18 cellular contexts compared by ENCODE assay signal in the genomic region with DNA sequence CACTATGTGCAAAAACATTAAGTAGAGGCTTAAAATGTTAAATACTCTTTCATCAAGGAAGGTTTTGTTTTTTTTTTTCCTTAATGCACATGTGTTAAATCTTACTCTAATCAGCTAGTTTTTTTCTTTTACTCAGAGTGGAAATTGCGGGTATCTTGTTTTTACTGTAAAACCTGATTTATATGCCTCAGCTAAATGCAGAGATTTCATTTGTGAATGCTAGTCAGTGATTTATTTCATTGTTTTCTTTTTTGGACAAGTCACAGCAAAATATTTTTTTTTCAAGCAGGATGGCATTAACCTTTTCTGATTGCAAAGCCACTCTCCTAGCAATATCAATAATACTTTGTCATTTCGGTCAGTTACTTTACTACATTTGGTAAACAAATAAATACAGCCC.
DNase-seq lines count a peak whose midpoint lies in the region; ATAC-seq, FAIRE-seq and TF ChIP-seq lines count a peak whose summit lies in the region.
"Had no signal": no experiment of that assay in that cellular context is flagged by ENCODE, and none has a peak within 500 bp of the region (broad histone marks: within the 10 kb centered on the region; RNA-seq: fewer than 3 reads in every experiment).

No MANE protein-coding gene starts in this region.

- FAIRE-seq in endothelial cell of umbilical vein (lab: Jason Lieb, UNC), result no peak
- FAIRE-seq: A549, GM12892, GM19239 had no signal

- H3K4me1 ChIP-seq in HEK293 (ENCODE audit: control insufficient read depth, insufficient read depth, low read length) (peaks cover 28% of the 10 kb centered on the region), endothelial cell of umbilical vein (ENCODE audit: control insufficient read depth, extremely low read depth, insufficient read depth, low read length) (peaks cover 8% of the 10 kb centered on the region), neuronal stem cell (ENCODE audit: control insufficient read depth in 2 of 2, insufficient read depth in 1 of 2, low read depth in 1 of 2, low read length in 2 of 2) (peaks cover 0 to 5% of the 10 kb centered on the region in 2 donors)

- intact Hi-C loops in endothelial cell of umbilical vein (cut with micrococcal nuclease), result no loop called here

- no peak overlapping the region for H2BK15ac ChIP-seq in neuronal stem cell (ENCODE audit: low read length)

- POLR2A ChIA-PET in HEK293 (lab: Yijun Ruan, JAX) (no interaction called here), endothelial cell of umbilical vein (lab: Charles Lee) (no interaction called here)

- WGBS in neuronal stem cell (ENCODE audit: extremely low coverage in 2 of 2, insufficient read length in 2 of 2, insufficient replicate concordance in 1 of 2), 2 donors, result no CpG with 5 or more reads among the region's 2 CpGs

- no peak overlapping the region for H2BK120ac ChIP-seq in neuronal stem cell (ENCODE audit: low read depth, low read length)

- H3K4me3 ChIP-seq in HEK293 (ENCODE audit: low read depth, low read length) (no peak overlapping the region), endothelial cell of umbilical vein (replicated peaks in 1 of 3; ENCODE audit: insufficient read depth in 1 of 3, low read depth in 1 of 3, low read length in 3 of 3) (no peak overlapping the region), neuronal stem cell (ENCODE audit: low read length in 2 of 2) (no peak overlapping the region)
- H3K4me3 ChIP-seq: A549, GM23248, SJCRH30 had no signal

- peak overlapping the region; percentile 47 for H3K4me2 ChIP-seq in endothelial cell of umbilical vein (ENCODE audit: insufficient read depth, low read length)
- no peak overlapping the region for H3K4me2 ChIP-seq in neuronal stem cell (ENCODE audit: insufficient read depth, low read length, poor library complexity, severe bottlenecking)

- H2BK5ac ChIP-seq in neuronal stem cell (ENCODE audit: low read length), result no peak overlapping the region

- H4K20me1 ChIP-seq in endothelial cell of umbilical vein (replicated peaks; ENCODE audit: control insufficient read depth, extremely low read depth, insufficient read depth, low read length), result no peaks in the 10 kb centered on the region

- H3K79me1 ChIP-seq in neuronal stem cell (ENCODE audit: low read depth, low read length), result no peaks in the 10 kb centered on the region

- H3K9ac ChIP-seq in endothelial cell of umbilical vein (replicated peaks; ENCODE audit: extremely low read depth, insufficient read depth, low read length), result no peak overlapping the region
- no peak overlapping the region for H3K9ac ChIP-seq in neuronal stem cell (ENCODE audit: low read depth, low read length, poor library complexity)
- H3K9ac ChIP-seq: GM23248 had no signal

- H4K8ac ChIP-seq in neuronal stem cell (ENCODE audit: low read depth, low read length), result no peak overlapping the region

- H3K27ac ChIP-seq in HEK293 (ENCODE audit: extremely low read depth, low read depth, low read length) (peak overlapping the region; percentile 70), VCaP (peak overlapping the region; percentile 9; the same call in 1 of the 2 replicates), endothelial cell of umbilical vein (ENCODE audit: insufficient read depth, low read depth, low read length) (no peak overlapping the region), neuronal stem cell (replicated peaks; ENCODE audit: low read length) (no peak overlapping the region)
- H3K27ac ChIP-seq: A549, GM23248, SJCRH30 had no signal

- no peak overlapping the region for H2BK12ac ChIP-seq in neuronal stem cell (ENCODE audit: low read length)

- TF ChIP-seq POLR2A in endothelial cell of umbilical vein (IDR thresholded peaks at IDR 0.05; ENCODE audit: low read depth, low read length), result no peak

- no peak overlapping the region for H3K4ac ChIP-seq in neuronal stem cell (ENCODE audit: low read length)

- CTCF ChIA-PET in HEK293 (lab: Yijun Ruan, JAX), result interaction anchor here (0.6 to 1.1 kb wide), 2 partner anchors 50 to 436 kb away, joined by 3 to 5 read pairs; no protein-coding TSS in a partner anchor
- CTCF ChIA-PET in endothelial cell of umbilical vein (lab: Charles Lee), result interaction anchor here (0.8 kb wide), 1 partner anchor 127 kb away, joined by 3 read pairs; no protein-coding TSS in a partner anchor

- no peak overlapping the region for H4K91ac ChIP-seq in neuronal stem cell (ENCODE audit: low read depth, low read length, poor library complexity)

- ATAC-seq in HG02623 (IDR thresholded peaks at IDR 0.05; ENCODE audit: unreplicated experiment) (no peak), GM19397 (IDR thresholded peaks at IDR 0.05; ENCODE audit: unreplicated experiment) (no peak)
- ATAC-seq: Right ventricle myocardium inferior had no signal

- no peak overlapping the region for H2AFZ ChIP-seq in endothelial cell of umbilical vein (ENCODE audit: low read depth, low read length)
- peak overlapping the region; percentile 24 for H2AFZ ChIP-seq in neuronal stem cell (ENCODE audit: low read length)
- H2AFZ ChIP-seq: GM23248 had no signal

- TF ChIP-seq CTCF in HEK293 (tag by site-specific recombination; IDR thresholded peaks at IDR 0.05) (no peak), VCaP (conservative IDR thresholded peaks at IDR 0.05) (no peak), endothelial cell of umbilical vein (IDR thresholded peaks at IDR 0.05; ENCODE audit: extremely low read depth in 1 of 2, insufficient read depth in 1 of 2, low read depth in 1 of 2, low read length in 2 of 2) (no peak)

- no TSS peak for BruUV-seq in endothelial cell of umbilical vein (replicated peaks; lab: Mats Ljungman, UMichigan)

- H3K79me2 ChIP-seq in endothelial cell of umbilical vein (ENCODE audit: control insufficient read depth, insufficient read depth, low read length), result no peaks in the 10 kb centered on the region

- no peak for DNase-seq in endothelial cell of umbilical vein (ENCODE audit: low read depth, low spot score)
- no peak for DNase-seq in neuronal stem cell (ENCODE audit: low spot score)
- DNase-seq in islet precursor cell, result no peak
- DNase-seq: DND-41; H9; KBM-7; MV-4-11; NK-92 treated with Interleukin-12 subunit alpha and Interleukin-12 subunit beta, amount 100 ng/mL, for 24 hours had no signal

- H3K23ac ChIP-seq in neuronal stem cell (ENCODE audit: low read depth, low read length, poor library complexity), result no peak overlapping the region

- no peaks in the 10 kb centered on the region for H3K36me3 ChIP-seq in HEK293 (ENCODE audit: control insufficient read depth in 2 of 2, insufficient read depth in 1 of 2, low read length in 2 of 2)
- no peaks in the 10 kb centered on the region for H3K36me3 ChIP-seq in endothelial cell of umbilical vein (ENCODE audit: control insufficient read depth in 2 of 2, extremely low read depth in 1 of 2, insufficient read depth in 2 of 2, low read length in 2 of 2)
- H3K36me3 ChIP-seq in neuronal stem cell (replicated peaks in 1 of 2; ENCODE audit: control insufficient read depth in 2 of 2, insufficient read depth in 2 of 2, low read length in 2 of 2), result no peaks in the 10 kb centered on the region
- H3K36me3 ChIP-seq: SJCRH30 had no signal

- H3K9me3 ChIP-seq in HEK293 (ENCODE audit: control insufficient read depth, insufficient read depth, low read depth, low read length) (no peaks in the 10 kb centered on the region), endothelial cell of umbilical vein (replicated peaks; ENCODE audit: control insufficient read depth, insufficient read depth, low read length) (no peaks in the 10 kb centered on the region), neuronal stem cell (replicated peaks in 1 of 2; ENCODE audit: control insufficient read depth in 2 of 2, insufficient read depth in 1 of 2, low read depth in 1 of 2, low read length in 2 of 2) (peaks cover 0 to 8% of the 10 kb centered on the region in 2 donors)
- H3K9me3 ChIP-seq: A549, SJCRH30 had no signal

- no peaks in the 10 kb centered on the region for H3K27me3 ChIP-seq in endothelial cell of umbilical vein (ENCODE audit: control insufficient read depth in 2 of 2, insufficient read depth in 2 of 2, low read length in 2 of 2)
- no peaks in the 10 kb centered on the region for H3K27me3 ChIP-seq in neuronal stem cell (ENCODE audit: control insufficient read depth in 3 of 3, insufficient read depth in 3 of 3, low read depth in 1 of 3, low read length in 3 of 3)
- H3K27me3 ChIP-seq: SJCRH30 had no signal

- H3K9me1 ChIP-seq in endothelial cell of umbilical vein (replicated peaks; ENCODE audit: control insufficient read depth, extremely low read depth, insufficient read depth, low read length), result no peaks in the 10 kb centered on the region

- dilution Hi-C loops in endothelial cell of umbilical vein (cut with MboI; ENCODE audit: extremely low pct_ligation_motif_present, low sequenced_read_pairs), result no loop called here

- no peak overlapping the region for H2AK5ac ChIP-seq in neuronal stem cell (ENCODE audit: low read depth, low read length)

- no peak overlapping the region for H3K18ac ChIP-seq in neuronal stem cell (ENCODE audit: low read length)

- H3K14ac ChIP-seq in neuronal stem cell (ENCODE audit: low read length), result no peak overlapping the region

TF ChIP-seq in HEK293, 187 proteins besides CTCF, POLR2A, EP300 and RAD21 (continues in another document):
- TF ChIP-seq ZNF248 (tag by site-specific recombination; IDR thresholded peaks at IDR 0.05) (no peak), ZNF133 (tag by site-specific recombination; IDR thresholded peaks at IDR 0.05) (no peak)

TF ChIP-seq in endothelial cell of umbilical vein, 7 proteins besides CTCF, POLR2A, EP300 and RAD21:
- no peak for TF ChIP-seq GATA2 (IDR thresholded peaks at IDR 0.05; ENCODE audit: insufficient read depth, insufficient read length, low read depth, low read length)
- no peak for TF ChIP-seq POLR2AphosphoS5 (IDR thresholded peaks at IDR 0.05; ENCODE audit: insufficient read depth, low read depth, low read length)
- no peak for TF ChIP-seq FOS (IDR thresholded peaks at IDR 0.05; ENCODE audit: borderline replicate concordance, insufficient read depth, low read length)
- TF ChIP-seq, protein P1, sequence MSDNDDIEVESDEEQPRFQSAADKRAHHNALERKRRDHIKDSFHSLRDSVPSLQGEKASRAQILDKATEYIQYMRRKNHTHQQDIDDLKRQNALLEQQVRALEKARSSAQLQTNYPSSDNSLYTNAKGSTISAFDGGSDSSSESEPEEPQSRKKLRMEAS (IDR thresholded peaks at IDR 0.05; ENCODE audit: insufficient read depth, insufficient read length), result no peak
- no peak for TF ChIP-seq JUN (IDR thresholded peaks at IDR 0.05; ENCODE audit: borderline replicate concordance, insufficient read depth, insufficient read length, low read depth)
- no peak for TF ChIP-seq EZH2 (IDR thresholded peaks at IDR 0.05; ENCODE audit: borderline replicate concordance, low read depth, low read length, severe bottlenecking)

Comparison
In these comparisons a context has a peak if more than half of its experiments do, and no peak if none do; other contexts are left out.
1. H3K27ac ChIP-seq: peak in HEK293 (single experiment) and VCaP (single experiment); none in endothelial cell of umbilical vein (single experiment) and neuronal stem cell (single experiment).